In the genomic region with DNA sequence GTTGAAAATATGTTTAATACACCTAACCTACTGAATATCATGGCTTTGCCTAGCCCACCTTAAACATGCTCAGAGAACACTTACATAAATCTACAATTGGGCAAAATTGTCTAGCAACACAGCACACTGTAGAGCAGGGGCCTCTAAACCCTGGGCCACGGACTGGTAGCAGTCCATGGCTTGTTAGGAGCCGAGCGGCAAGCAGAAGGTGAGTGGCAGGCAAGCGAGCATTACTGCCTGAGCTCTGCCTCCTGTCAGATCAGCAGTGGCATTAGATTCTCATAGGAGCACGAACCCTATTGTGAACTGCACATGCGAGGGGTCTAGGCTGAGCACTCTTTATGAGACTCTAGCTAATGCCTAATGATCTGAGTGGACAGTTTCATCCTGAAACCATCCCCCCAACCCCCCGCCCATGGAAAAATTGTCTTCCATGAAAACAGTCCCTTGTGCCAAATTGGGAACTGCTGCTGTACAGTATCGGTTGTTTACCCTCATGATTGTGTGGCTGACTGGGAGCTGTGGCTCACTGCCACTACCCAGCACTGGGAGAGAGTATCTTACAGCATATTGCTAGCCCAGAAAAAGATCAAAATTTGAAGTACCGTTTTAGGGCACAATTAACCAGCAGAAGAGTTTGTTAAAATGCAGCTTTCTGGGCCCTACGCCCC, we compare ENCODE assay signal across 1 cellular context.
TF ChIP-seq lines count a peak whose summit lies in the region.

No MANE protein-coding gene starts in this region.

TF ChIP-seq in K562, 482 proteins besides CTCF, POLR2A, EP300 and RAD21:
- no peak for TF ChIP-seq SREBF2 (CRISPR knock-in tag; IDR thresholded peaks at IDR 0.05)
- no peak for TF ChIP-seq TSC22D4 (tag; IDR thresholded peaks at IDR 0.05)
- TF ChIP-seq, protein P1, sequence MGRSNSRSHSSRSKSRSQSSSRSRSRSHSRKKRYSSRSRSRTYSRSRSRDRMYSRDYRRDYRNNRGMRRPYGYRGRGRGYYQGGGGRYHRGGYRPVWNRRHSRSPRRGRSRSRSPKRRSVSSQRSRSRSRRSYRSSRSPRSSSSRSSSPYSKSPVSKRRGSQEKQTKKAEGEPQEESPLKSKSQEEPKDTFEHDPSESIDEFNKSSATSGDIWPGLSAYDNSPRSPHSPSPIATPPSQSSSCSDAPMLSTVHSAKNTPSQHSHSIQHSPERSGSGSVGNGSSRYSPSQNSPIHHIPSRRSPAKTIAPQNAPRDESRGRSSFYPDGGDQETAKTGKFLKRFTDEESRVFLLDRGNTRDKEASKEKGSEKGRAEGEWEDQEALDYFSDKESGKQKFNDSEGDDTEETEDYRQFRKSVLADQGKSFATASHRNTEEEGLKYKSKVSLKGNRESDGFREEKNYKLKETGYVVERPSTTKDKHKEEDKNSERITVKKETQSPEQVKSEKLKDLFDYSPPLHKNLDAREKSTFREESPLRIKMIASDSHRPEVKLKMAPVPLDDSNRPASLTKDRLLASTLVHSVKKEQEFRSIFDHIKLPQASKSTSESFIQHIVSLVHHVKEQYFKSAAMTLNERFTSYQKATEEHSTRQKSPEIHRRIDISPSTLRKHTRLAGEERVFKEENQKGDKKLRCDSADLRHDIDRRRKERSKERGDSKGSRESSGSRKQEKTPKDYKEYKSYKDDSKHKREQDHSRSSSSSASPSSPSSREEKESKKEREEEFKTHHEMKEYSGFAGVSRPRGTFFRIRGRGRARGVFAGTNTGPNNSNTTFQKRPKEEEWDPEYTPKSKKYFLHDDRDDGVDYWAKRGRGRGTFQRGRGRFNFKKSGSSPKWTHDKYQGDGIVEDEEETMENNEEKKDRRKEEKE (IDR thresholded peaks at IDR 0.05; ENCODE audit: borderline replicate concordance in 1 of 2, control insufficient read depth in 1 of 2, low read depth in 2 of 2, low read length in 1 of 2): no peak
- TF ChIP-seq, protein P2, sequence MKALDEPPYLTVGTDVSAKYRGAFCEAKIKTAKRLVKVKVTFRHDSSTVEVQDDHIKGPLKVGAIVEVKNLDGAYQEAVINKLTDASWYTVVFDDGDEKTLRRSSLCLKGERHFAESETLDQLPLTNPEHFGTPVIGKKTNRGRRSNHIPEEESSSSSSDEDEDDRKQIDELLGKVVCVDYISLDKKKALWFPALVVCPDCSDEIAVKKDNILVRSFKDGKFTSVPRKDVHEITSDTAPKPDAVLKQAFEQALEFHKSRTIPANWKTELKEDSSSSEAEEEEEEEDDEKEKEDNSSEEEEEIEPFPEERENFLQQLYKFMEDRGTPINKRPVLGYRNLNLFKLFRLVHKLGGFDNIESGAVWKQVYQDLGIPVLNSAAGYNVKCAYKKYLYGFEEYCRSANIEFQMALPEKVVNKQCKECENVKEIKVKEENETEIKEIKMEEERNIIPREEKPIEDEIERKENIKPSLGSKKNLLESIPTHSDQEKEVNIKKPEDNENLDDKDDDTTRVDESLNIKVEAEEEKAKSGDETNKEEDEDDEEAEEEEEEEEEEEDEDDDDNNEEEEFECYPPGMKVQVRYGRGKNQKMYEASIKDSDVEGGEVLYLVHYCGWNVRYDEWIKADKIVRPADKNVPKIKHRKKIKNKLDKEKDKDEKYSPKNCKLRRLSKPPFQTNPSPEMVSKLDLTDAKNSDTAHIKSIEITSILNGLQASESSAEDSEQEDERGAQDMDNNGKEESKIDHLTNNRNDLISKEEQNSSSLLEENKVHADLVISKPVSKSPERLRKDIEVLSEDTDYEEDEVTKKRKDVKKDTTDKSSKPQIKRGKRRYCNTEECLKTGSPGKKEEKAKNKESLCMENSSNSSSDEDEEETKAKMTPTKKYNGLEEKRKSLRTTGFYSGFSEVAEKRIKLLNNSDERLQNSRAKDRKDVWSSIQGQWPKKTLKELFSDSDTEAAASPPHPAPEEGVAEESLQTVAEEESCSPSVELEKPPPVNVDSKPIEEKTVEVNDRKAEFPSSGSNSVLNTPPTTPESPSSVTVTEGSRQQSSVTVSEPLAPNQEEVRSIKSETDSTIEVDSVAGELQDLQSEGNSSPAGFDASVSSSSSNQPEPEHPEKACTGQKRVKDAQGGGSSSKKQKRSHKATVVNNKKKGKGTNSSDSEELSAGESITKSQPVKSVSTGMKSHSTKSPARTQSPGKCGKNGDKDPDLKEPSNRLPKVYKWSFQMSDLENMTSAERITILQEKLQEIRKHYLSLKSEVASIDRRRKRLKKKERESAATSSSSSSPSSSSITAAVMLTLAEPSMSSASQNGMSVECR (CRISPR knock-in tag; IDR thresholded peaks at IDR 0.05): no peak
- TF ChIP-seq, protein P3, sequence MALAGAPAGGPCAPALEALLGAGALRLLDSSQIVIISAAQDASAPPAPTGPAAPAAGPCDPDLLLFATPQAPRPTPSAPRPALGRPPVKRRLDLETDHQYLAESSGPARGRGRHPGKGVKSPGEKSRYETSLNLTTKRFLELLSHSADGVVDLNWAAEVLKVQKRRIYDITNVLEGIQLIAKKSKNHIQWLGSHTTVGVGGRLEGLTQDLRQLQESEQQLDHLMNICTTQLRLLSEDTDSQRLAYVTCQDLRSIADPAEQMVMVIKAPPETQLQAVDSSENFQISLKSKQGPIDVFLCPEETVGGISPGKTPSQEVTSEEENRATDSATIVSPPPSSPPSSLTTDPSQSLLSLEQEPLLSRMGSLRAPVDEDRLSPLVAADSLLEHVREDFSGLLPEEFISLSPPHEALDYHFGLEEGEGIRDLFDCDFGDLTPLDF (CRISPR knock-in tag; IDR thresholded peaks at IDR 0.05): no peak
- no peak for TF ChIP-seq SMAD4 (CRISPR knock-in tag; conservative IDR thresholded peaks at IDR 0.05)
- TF ChIP-seq, protein P4, sequence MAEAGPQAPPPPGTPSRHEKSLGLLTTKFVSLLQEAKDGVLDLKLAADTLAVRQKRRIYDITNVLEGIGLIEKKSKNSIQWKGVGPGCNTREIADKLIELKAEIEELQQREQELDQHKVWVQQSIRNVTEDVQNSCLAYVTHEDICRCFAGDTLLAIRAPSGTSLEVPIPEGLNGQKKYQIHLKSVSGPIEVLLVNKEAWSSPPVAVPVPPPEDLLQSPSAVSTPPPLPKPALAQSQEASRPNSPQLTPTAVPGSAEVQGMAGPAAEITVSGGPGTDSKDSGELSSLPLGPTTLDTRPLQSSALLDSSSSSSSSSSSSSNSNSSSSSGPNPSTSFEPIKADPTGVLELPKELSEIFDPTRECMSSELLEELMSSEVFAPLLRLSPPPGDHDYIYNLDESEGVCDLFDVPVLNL (CRISPR knock-in tag; IDR thresholded peaks at IDR 0.05; ENCODE audit: low read depth): no peak
- no peak for TF ChIP-seq HDAC1 (IDR thresholded peaks at IDR 0.05)
- no peak for TF ChIP-seq ZNF143 (CRISPR knock-in tag; IDR thresholded peaks at IDR 0.05)
- TF ChIP-seq, protein P5, sequence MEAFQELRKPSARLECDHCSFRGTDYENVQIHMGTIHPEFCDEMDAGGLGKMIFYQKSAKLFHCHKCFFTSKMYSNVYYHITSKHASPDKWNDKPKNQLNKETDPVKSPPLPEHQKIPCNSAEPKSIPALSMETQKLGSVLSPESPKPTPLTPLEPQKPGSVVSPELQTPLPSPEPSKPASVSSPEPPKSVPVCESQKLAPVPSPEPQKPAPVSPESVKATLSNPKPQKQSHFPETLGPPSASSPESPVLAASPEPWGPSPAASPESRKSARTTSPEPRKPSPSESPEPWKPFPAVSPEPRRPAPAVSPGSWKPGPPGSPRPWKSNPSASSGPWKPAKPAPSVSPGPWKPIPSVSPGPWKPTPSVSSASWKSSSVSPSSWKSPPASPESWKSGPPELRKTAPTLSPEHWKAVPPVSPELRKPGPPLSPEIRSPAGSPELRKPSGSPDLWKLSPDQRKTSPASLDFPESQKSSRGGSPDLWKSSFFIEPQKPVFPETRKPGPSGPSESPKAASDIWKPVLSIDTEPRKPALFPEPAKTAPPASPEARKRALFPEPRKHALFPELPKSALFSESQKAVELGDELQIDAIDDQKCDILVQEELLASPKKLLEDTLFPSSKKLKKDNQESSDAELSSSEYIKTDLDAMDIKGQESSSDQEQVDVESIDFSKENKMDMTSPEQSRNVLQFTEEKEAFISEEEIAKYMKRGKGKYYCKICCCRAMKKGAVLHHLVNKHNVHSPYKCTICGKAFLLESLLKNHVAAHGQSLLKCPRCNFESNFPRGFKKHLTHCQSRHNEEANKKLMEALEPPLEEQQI (IDR thresholded peaks at IDR 0.05): no peak
- no peak for TF ChIP-seq CCNT2 (IDR thresholded peaks at IDR 0.05; ENCODE audit: borderline replicate concordance, extremely low read depth, insufficient read length, low read depth, low read length)
- TF ChIP-seq PCBP2 (IDR thresholded peaks at IDR 0.05; ENCODE audit: low read depth, low read length, poor library complexity, severe bottlenecking): no peak
- no peak for TF ChIP-seq RBM17 (IDR thresholded peaks at IDR 0.05; ENCODE audit: borderline replicate concordance, low read depth, low read length)
- TF ChIP-seq HMG20B (CRISPR knock-in tag; IDR thresholded peaks at IDR 0.05): no peak
- TF ChIP-seq, protein P6, sequence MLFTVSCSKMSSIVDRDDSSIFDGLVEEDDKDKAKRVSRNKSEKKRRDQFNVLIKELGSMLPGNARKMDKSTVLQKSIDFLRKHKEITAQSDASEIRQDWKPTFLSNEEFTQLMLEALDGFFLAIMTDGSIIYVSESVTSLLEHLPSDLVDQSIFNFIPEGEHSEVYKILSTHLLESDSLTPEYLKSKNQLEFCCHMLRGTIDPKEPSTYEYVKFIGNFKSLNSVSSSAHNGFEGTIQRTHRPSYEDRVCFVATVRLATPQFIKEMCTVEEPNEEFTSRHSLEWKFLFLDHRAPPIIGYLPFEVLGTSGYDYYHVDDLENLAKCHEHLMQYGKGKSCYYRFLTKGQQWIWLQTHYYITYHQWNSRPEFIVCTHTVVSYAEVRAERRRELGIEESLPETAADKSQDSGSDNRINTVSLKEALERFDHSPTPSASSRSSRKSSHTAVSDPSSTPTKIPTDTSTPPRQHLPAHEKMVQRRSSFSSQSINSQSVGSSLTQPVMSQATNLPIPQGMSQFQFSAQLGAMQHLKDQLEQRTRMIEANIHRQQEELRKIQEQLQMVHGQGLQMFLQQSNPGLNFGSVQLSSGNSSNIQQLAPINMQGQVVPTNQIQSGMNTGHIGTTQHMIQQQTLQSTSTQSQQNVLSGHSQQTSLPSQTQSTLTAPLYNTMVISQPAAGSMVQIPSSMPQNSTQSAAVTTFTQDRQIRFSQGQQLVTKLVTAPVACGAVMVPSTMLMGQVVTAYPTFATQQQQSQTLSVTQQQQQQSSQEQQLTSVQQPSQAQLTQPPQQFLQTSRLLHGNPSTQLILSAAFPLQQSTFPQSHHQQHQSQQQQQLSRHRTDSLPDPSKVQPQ (CRISPR knock-in tag; IDR thresholded peaks at IDR 0.05; ENCODE audit: borderline replicate concordance): no peak
- TF ChIP-seq ZNF12 (CRISPR knock-in tag; IDR thresholded peaks at IDR 0.05): no peak
- TF ChIP-seq ZNF699 (CRISPR knock-in tag; IDR thresholded peaks at IDR 0.05; ENCODE audit: insufficient replicate concordance): no peak
- no peak for TF ChIP-seq GATAD2A (IDR thresholded peaks at IDR 0.05)
- TF ChIP-seq, protein P7, sequence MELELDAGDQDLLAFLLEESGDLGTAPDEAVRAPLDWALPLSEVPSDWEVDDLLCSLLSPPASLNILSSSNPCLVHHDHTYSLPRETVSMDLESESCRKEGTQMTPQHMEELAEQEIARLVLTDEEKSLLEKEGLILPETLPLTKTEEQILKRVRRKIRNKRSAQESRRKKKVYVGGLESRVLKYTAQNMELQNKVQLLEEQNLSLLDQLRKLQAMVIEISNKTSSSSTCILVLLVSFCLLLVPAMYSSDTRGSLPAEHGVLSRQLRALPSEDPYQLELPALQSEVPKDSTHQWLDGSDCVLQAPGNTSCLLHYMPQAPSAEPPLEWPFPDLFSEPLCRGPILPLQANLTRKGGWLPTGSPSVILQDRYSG (tag; conservative IDR thresholded peaks at IDR 0.05; ENCODE audit: low read depth): no peak
